In the genomic region with DNA sequence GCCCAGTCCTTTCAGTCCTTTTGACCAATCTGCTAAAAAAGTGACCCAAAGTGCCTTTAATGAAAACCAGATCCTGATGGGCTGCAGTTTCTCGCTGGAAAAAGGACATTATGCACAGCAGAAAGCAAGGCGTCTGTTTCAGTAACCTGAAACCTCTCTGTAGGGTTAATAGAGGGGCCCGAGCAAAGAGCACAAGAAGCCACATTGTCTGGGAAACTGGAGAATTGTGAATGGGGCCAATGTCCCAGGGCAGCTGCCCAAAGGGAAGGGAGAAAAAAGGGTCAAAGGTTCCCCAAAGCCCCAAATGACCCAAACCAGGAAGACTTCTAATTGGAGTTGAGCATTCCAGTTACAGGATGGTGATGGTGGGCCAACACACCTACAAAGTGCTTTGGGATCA, we compare ENCODE assay signal across 31 cellular contexts. TPM values are rescaled to one million over a fixed set of nuclear protein-coding genes. Genes with fewer than 3 reads are reported as not detected.
DNase-seq lines count a peak whose midpoint lies in the region; TF ChIP-seq lines count a peak whose summit lies in the region.
"Had no signal": no experiment of that assay in that cellular context is flagged by ENCODE, and none has a peak within 500 bp of the region (broad histone marks: within the 10 kb centered on the region; RNA-seq: fewer than 3 reads in every experiment).

No MANE protein-coding gene starts in this region.

- WGBS in H9 (ENCODE audit: extremely low coverage, insufficient read length, low lambda C conversion rate), result no CpG with 5 or more reads among the region's 3 CpGs
- no CpG with 5 or more reads among the region's 3 CpGs for WGBS in neuronal stem cell (ENCODE audit: extremely low coverage in 2 of 2, insufficient read length in 2 of 2, insufficient replicate concordance in 1 of 2), 2 donors

- no peak overlapping the region for H2BK120ac ChIP-seq in H9 (ENCODE audit: low read depth, low read length, poor library complexity, severe bottlenecking)
- H2BK120ac ChIP-seq in neuronal stem cell (ENCODE audit: low read depth, low read length), result no peak overlapping the region

- H3K36me3 ChIP-seq in neuronal stem cell (replicated peaks in 1 of 2; ENCODE audit: control insufficient read depth in 2 of 2, insufficient read depth in 2 of 2, low read length in 2 of 2), result no peaks in the 10 kb centered on the region
- H3K36me3 ChIP-seq: heart right ventricle, left ventricle myocardium inferior had no signal

- H2BK15ac ChIP-seq in H9 (ENCODE audit: low read depth, low read length) (no peak overlapping the region; the same call in 1 of the 2 replicates), neuronal stem cell (ENCODE audit: low read length) (no peak overlapping the region)

- H3K36me3 Mint-ChIP-seq in H9 (ENCODE audit: insufficient read depth in 1 of 3, low read depth in 3 of 3) (no peaks in the 10 kb centered on the region), endothelial cell (ENCODE audit: low read depth, unreplicated experiment) (no peaks in the 10 kb centered on the region)
- H3K36me3 Mint-ChIP-seq: CD4-positive, alpha-beta memory T cell; natural killer cell treated with Interleukin-12 subunit alpha and Interleukin-12 subunit beta and Interleukin-15 and Interleukin-18, amount 100 ng/mL, for 72 hours; T-cell had no signal

- H3K27me3 ChIP-seq in H9 (ENCODE audit: insufficient read depth, low read length) (no peaks in the 10 kb centered on the region), neuronal stem cell (ENCODE audit: control insufficient read depth in 3 of 3, insufficient read depth in 3 of 3, low read depth in 1 of 3, low read length in 3 of 3) (no peaks in the 10 kb centered on the region)
- H3K27me3 ChIP-seq: body of pancreas had no signal

- no peak overlapping the region for H3K4me3 ChIP-seq in neuronal stem cell (ENCODE audit: low read length in 2 of 2)
- H3K4me3 ChIP-seq: body of pancreas, heart right ventricle, left ventricle myocardium inferior had no signal

- H2AFZ ChIP-seq in H9 (ENCODE audit: low read length), result peak overlapping the region; percentile 49
- H2AFZ ChIP-seq in neuronal stem cell (ENCODE audit: low read length), result peak overlapping the region; percentile 59

- H3K23ac ChIP-seq in H9 (ENCODE audit: insufficient read length, low read depth, low read length), result no peak overlapping the region
- H3K23ac ChIP-seq in neuronal stem cell (ENCODE audit: low read depth, low read length, poor library complexity), result no peak overlapping the region

- no peaks in the 10 kb centered on the region for H3K9me3 ChIP-seq in H9 (ENCODE audit: control insufficient read depth, low read depth, low read length)
- H3K9me3 ChIP-seq in neuronal stem cell (replicated peaks in 1 of 2; ENCODE audit: control insufficient read depth in 2 of 2, insufficient read depth in 1 of 2, low read depth in 1 of 2, low read length in 2 of 2), result no peaks in the 10 kb centered on the region
- H3K9me3 ChIP-seq: body of pancreas, heart right ventricle, left ventricle myocardium inferior had no signal

- no peak overlapping the region for H3K4ac ChIP-seq in H9 (ENCODE audit: low read depth, low read length)
- H3K4ac ChIP-seq in neuronal stem cell (ENCODE audit: low read length), result no peak overlapping the region

- H3K4me1 Mint-ChIP-seq in H9 (peaks cover 12 to 13% of the 10 kb centered on the region in 2 experiments), endothelial cell (ENCODE audit: unreplicated experiment) (no peaks in the 10 kb centered on the region)

- no peak overlapping the region for H4K8ac ChIP-seq in H9 (replicated peaks; ENCODE audit: insufficient read length, low read depth, low read length)
- H4K8ac ChIP-seq in neuronal stem cell (ENCODE audit: low read depth, low read length), result no peak overlapping the region

- H3K4me2 ChIP-seq in H9 (ENCODE audit: insufficient read depth, insufficient read length, low read length) (peak overlapping the region; percentile 46), neuronal stem cell (ENCODE audit: insufficient read depth, low read length, poor library complexity, severe bottlenecking) (peak overlapping the region; percentile 29)

- no peaks in the 10 kb centered on the region for H3K79me1 ChIP-seq in H9 (ENCODE audit: insufficient read depth, low read depth, low read length, poor library complexity, severe bottlenecking)
- H3K79me1 ChIP-seq in neuronal stem cell (ENCODE audit: low read depth, low read length), result no peaks in the 10 kb centered on the region

- no peaks in the 10 kb centered on the region for H4K20me1 ChIP-seq in H9 (ENCODE audit: control insufficient read depth, insufficient read depth, insufficient read length)

- no peak overlapping the region for H4K91ac ChIP-seq in H9 (ENCODE audit: insufficient read length, low read depth, low read length)
- no peak overlapping the region for H4K91ac ChIP-seq in neuronal stem cell (ENCODE audit: low read depth, low read length, poor library complexity)

- H3K4me3 Mint-ChIP-seq in H9 (no peak overlapping the region), endothelial cell (ENCODE audit: unreplicated experiment) (no peak overlapping the region)
- H3K4me3 Mint-ChIP-seq: activated CD4-positive, alpha-beta memory T cell treated with anti-CD3 and anti-CD28 coated beads, Interleukin-2, amount 10 ng/mL, durations not matched to agents 7 days and 5 days; activated naive CD8-positive, alpha-beta T cell treated with anti-CD3 and anti-CD28 coated beads, Interleukin-2, amount 50 U/mL, for 24 hours; CD4-positive, alpha-beta memory T cell; HFFc6; natural killer cell treated with Interleukin-12 subunit alpha and Interleukin-12 subunit beta and Interleukin-15 and Interleukin-18, amount 100 ng/mL, for 72 hours; stimulated activated naive CD8-positive, alpha-beta T cell treated with anti-CD3 and anti-CD28 coated beads, Interleukin-15, Interleukin-2, amounts not matched to agents 100 ng/mL and 50 ng/mL, for 24 hours; T-cell had no signal

- H3K4me1 ChIP-seq in H9 (ENCODE audit: insufficient read depth, low read length) (no peaks in the 10 kb centered on the region; the same call in 1 of the 2 replicates), neuronal stem cell (ENCODE audit: control insufficient read depth in 2 of 2, insufficient read depth in 1 of 2, low read depth in 1 of 2, low read length in 2 of 2) (peaks cover 3 to 19% of the 10 kb centered on the region in 2 donors)

- H4K5ac ChIP-seq in H9 (ENCODE audit: insufficient read length, low read depth, low read length), result no peak overlapping the region

- H3T11ph ChIP-seq in H9 (ENCODE audit: low read length), result no peak overlapping the region

- H3K9ac ChIP-seq in H9 (ENCODE audit: extremely low read depth, insufficient read length, low read length) (no peak overlapping the region), neuronal stem cell (ENCODE audit: low read depth, low read length, poor library complexity) (no peak overlapping the region)

- H3K14ac ChIP-seq in H9 (ENCODE audit: insufficient read depth, low read length), result peak overlapping the region; percentile 82; the same call in 1 of the 2 replicates
- no peak overlapping the region for H3K14ac ChIP-seq in neuronal stem cell (ENCODE audit: low read length)

- H2AK5ac ChIP-seq in H9 (ENCODE audit: insufficient read length, low read length) (no peak overlapping the region), neuronal stem cell (ENCODE audit: low read depth, low read length) (no peak overlapping the region)

- H3K27ac ChIP-seq in H9 (ENCODE audit: insufficient read length, low read depth, low read length) (no peak overlapping the region), neuronal stem cell (replicated peaks; ENCODE audit: low read length) (peak overlapping the region; percentile 93)
- H3K27ac ChIP-seq: body of pancreas, foreskin keratinocyte, heart right ventricle, left ventricle myocardium inferior had no signal

- H3K27me3 Mint-ChIP-seq in H9 (ENCODE audit: low read depth) (peaks cover 6% of the 10 kb centered on the region; the same call in 1 of the 2 replicates), endothelial cell (ENCODE audit: unreplicated experiment) (no peaks in the 10 kb centered on the region)

- H3K23me2 ChIP-seq in H9 (ENCODE audit: insufficient read length, low read depth, low read length, poor library complexity, severe bottlenecking), result no peaks in the 10 kb centered on the region

- H2BK20ac ChIP-seq in H9 (ENCODE audit: low read depth, low read length, poor library complexity, severe bottlenecking), result no peak overlapping the region

- H3K27ac Mint-ChIP-seq in H9 (peak overlapping the region; percentile 5 to 85 (median 70); a peak in 4 of 7 replicates), endothelial cell (ENCODE audit: unreplicated experiment) (no peak overlapping the region)
- H3K27ac Mint-ChIP-seq: activated CD4-positive, alpha-beta memory T cell treated with anti-CD3 and anti-CD28 coated beads, Interleukin-2, amount 10 ng/mL, durations not matched to agents 7 days and 5 days; activated naive CD8-positive, alpha-beta T cell treated with anti-CD3 and anti-CD28 coated beads, Interleukin-2, amount 50 U/mL, for 24 hours; CD4-positive, alpha-beta memory T cell; HFFc6; natural killer cell treated with Interleukin-12 subunit alpha and Interleukin-12 subunit beta and Interleukin-15 and Interleukin-18, amount 100 ng/mL, for 72 hours; stimulated activated naive CD8-positive, alpha-beta T cell treated with anti-CD3 and anti-CD28 coated beads, Interleukin-15, Interleukin-2, amounts not matched to agents 100 ng/mL and 50 ng/mL, for 24 hours; T-cell had no signal

- no peak overlapping the region for H3K18ac ChIP-seq in H9 (ENCODE audit: insufficient read length, low read depth, low read length)
- H3K18ac ChIP-seq in neuronal stem cell (ENCODE audit: low read length), result no peak overlapping the region

- no peak overlapping the region for H3K56ac ChIP-seq in H9 (ENCODE audit: insufficient read length, low read depth, low read length)

- DNase-seq in H9 (no peak), NCI-H69 (lab: John Stamatoyannopoulos, UW) (peak; percentile 16), fibroblast of gingiva (ENCODE audit: low read depth) (peak; percentile 2), neuronal stem cell (ENCODE audit: low spot score) (peak; percentile 72), NCI-H187 (lab: John Stamatoyannopoulos, UW) (no peak), endothelial cell (ENCODE audit: low spot score) (no peak)
- no peak for DNase-seq in activated effector memory CD4-positive, alpha-beta T cell treated with Interleukin-2 at 50 U/mL for 16 hours
- DNase-seq: activated CD4-positive, alpha-beta memory T cell treated with anti-CD3 and anti-CD28 coated beads, Interleukin-2, amount 10 ng/mL, durations not matched to agents 7 days and 5 days; activated CD4-positive, CD25-positive, alpha-beta regulatory T cell treated with anti-CD3 and anti-CD28 coated beads, Interleukin-2, amount 50 U/mL, for 72 hours; activated gamma-delta T cell; activated naive CD8-positive, alpha-beta T cell treated with anti-CD3 and anti-CD28 coated beads, Interleukin-2, amount 50 U/mL, for 24 hours; body of pancreas; CD4-positive, alpha-beta memory T cell; effector CD4-positive, alpha-beta T cell; foreskin keratinocyte; heart right ventricle; HFFc6; KG1; left ventricle myocardium inferior; midbrain; NCI-H1417 treated with DMSO at 0.1 percent for 48 hours; NCI-H774; OCI-M1; posterior cingulate gyrus; stimulated activated CD4-positive, alpha-beta T cell treated with anti-CD3 and anti-CD28 coated beads, Interleukin-15, amount 100 ng/mL, for 24 hours; T-cell had no signal

- H2BK5ac ChIP-seq in H9 (ENCODE audit: insufficient read length, low read length), result no peak overlapping the region
- no peak overlapping the region for H2BK5ac ChIP-seq in neuronal stem cell (ENCODE audit: low read length)

- H2BK12ac ChIP-seq in H9 (ENCODE audit: insufficient read length, low read depth, low read length), result no peak overlapping the region
- H2BK12ac ChIP-seq in neuronal stem cell (ENCODE audit: low read length), result no peak overlapping the region

- TF ChIP-seq CTCF in H9 (conservative IDR thresholded peaks at IDR 0.05) (no peak), endothelial cell (IDR thresholded peaks at IDR 0.05; ENCODE audit: unreplicated experiment) (no peak)

- H3K9me3 Mint-ChIP-seq in H9, result no peaks in the 10 kb centered on the region
- no peaks in the 10 kb centered on the region for H3K9me3 Mint-ChIP-seq in endothelial cell (ENCODE audit: unreplicated experiment)
- H3K9me3 Mint-ChIP-seq: activated CD4-positive, alpha-beta memory T cell treated with anti-CD3 and anti-CD28 coated beads, Interleukin-2, amount 10 ng/mL, durations not matched to agents 7 days and 5 days; activated naive CD8-positive, alpha-beta T cell treated with anti-CD3 and anti-CD28 coated beads, Interleukin-2, amount 50 U/mL, for 24 hours; CD4-positive, alpha-beta memory T cell; HFFc6; natural killer cell treated with Interleukin-12 subunit alpha and Interleukin-12 subunit beta and Interleukin-15 and Interleukin-18, amount 100 ng/mL, for 72 hours; stimulated activated naive CD8-positive, alpha-beta T cell treated with anti-CD3 and anti-CD28 coated beads, Interleukin-15, Interleukin-2, amounts not matched to agents 100 ng/mL and 50 ng/mL, for 24 hours; T-cell had no signal

- H3K79me2 ChIP-seq in H9 (ENCODE audit: insufficient read depth, low read length), result no peaks in the 10 kb centered on the region

RNA-seq across cellular contexts. Expression of gene OTOA, which starts 3.0 kb away (rescaled TPM):
- 0.11 and 0.13 TPM in 2 replicates for total RNA-seq in H9 (2021)
- polyA plus RNA-seq in neuronal stem cell (2013, experiment 1 of 2), result 1.8 TPM
- 2.1 TPM for polyA plus RNA-seq in neuronal stem cell (2013, experiment 2 of 2)
- not detected for total RNA-seq in endothelial cell (ENCODE audit: unreplicated experiment)
- total RNA-seq: HFFc6, Right ventricle myocardium inferior had no signal
- polyA plus RNA-seq: CD4-positive, alpha-beta memory T cell; esophagus had no signal

RNA-seq across cellular contexts. Expression of gene IGSF6, which starts 14.4 kb away (rescaled TPM):
- not detected in 2 replicates for total RNA-seq in H9 (2021)
- polyA plus RNA-seq in neuronal stem cell (2013, experiment 1 of 2), result not detected
- not detected for polyA plus RNA-seq in neuronal stem cell (2013, experiment 2 of 2)
- not detected for total RNA-seq in endothelial cell (ENCODE audit: unreplicated experiment)
- total RNA-seq: HFFc6; HT-29; natural killer cell treated with Interleukin-12 subunit alpha and Interleukin-12 subunit beta and Interleukin-15 and Interleukin-18, amount 100 ng/mL, for 72 hours had no signal

Comparison
In these comparisons a context has a peak if more than half of its experiments do, and no peak if none do; other contexts are left out.
1. DNase-seq: peak in NCI-H69 (single experiment), fibroblast of gingiva (single experiment) and neuronal stem cell (single experiment); none in H9 (single experiment), NCI-H187 (0 of 2), activated effector memory CD4-positive, alpha-beta T cell treated with Interleukin-2 at 50 U/mL for 16 hours (single experiment) and endothelial cell (single experiment).